Comparison of ENCODE assay signal across 13 cellular contexts in the genomic region with DNA sequence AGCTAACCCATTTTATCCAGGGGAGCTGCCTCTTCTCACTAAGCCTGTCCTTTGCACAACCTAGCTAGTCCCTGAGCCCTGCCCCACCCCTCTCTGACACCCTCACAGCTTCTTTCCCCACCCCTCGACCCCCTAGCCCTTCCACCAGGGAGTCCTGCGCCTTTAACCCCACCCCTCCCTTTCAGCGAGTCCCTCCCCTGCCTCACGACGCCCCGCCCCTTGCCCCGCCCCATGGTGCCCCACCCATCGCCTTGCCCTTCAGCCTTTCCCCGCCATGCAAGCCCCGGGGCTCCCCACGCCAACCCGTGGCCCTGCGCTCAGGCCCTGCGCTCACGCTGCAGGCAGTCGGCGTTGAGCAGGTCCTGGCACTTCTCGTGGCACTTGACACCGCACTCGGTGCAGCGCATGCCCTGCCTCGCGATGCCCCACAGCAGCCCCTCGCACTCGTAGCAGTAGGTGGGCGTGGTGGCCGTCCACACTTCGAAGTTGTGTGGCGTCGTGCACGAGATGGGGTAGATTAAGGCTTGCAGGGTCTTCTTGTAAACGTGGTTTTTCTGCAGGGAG. TPM values are rescaled to one million over a fixed set of nuclear protein-coding genes. Genes with fewer than 3 reads are reported as not detected.
"Had no signal": no experiment of that assay in that cellular context is flagged by ENCODE, and none has a peak within 500 bp of the region (broad histone marks: within the 10 kb centered on the region; RNA-seq: fewer than 3 reads in every experiment).

No MANE protein-coding gene starts in this region.

- ATAC-seq: body of pancreas; effector memory CD8-positive, alpha-beta T cell; gastroesophageal sphincter had no signal

- H3K4me2 ChIP-seq: neural progenitor cell had no signal

- H3K4me3 Mint-ChIP-seq: activated naive CD4-positive, alpha-beta T cell treated with anti-CD3 and anti-CD28 coated beads, Interleukin-2, amount 50 U/mL, for 24 hours; central memory CD8-positive, alpha-beta T cell; dendritic cell treated with granulocyte-macrophage colony-stimulating factor and Interleukin-4, amounts not matched to agents 40 ng/mL and 50 ng/mL, for 4 days; effector memory CD8-positive, alpha-beta T cell; neural progenitor cell had no signal

- H3K9me3 Mint-ChIP-seq: activated naive CD4-positive, alpha-beta T cell treated with anti-CD3 and anti-CD28 coated beads, Interleukin-2, amount 50 U/mL, for 24 hours; central memory CD8-positive, alpha-beta T cell; dendritic cell treated with granulocyte-macrophage colony-stimulating factor and Interleukin-4, amounts not matched to agents 40 ng/mL and 50 ng/mL, for 4 days; effector memory CD8-positive, alpha-beta T cell; neural progenitor cell had no signal

- H3K36me3 Mint-ChIP-seq: activated naive CD4-positive, alpha-beta T cell treated with anti-CD3 and anti-CD28 coated beads, Interleukin-2, amount 50 U/mL, for 24 hours; neural progenitor cell had no signal

- H3K4me1 ChIP-seq: body of pancreas, gastroesophageal sphincter, neural progenitor cell, parathyroid adenoma, transverse colon had no signal

- H3K9me3 ChIP-seq: body of pancreas, gastroesophageal sphincter, transverse colon had no signal

- H3K9ac ChIP-seq: neural progenitor cell, parathyroid adenoma had no signal

- H3K4me3 ChIP-seq: body of pancreas, gastroesophageal sphincter, neural progenitor cell, transverse colon had no signal

- H3K27ac ChIP-seq: body of pancreas, gastroesophageal sphincter, neural progenitor cell, parathyroid adenoma, transverse colon had no signal

- H3K36me3 ChIP-seq: gastroesophageal sphincter, neural progenitor cell, transverse colon had no signal

- H3K27me3 ChIP-seq: body of pancreas, neural progenitor cell, transverse colon had no signal

- H3K27ac Mint-ChIP-seq: activated naive CD4-positive, alpha-beta T cell treated with anti-CD3 and anti-CD28 coated beads, Interleukin-2, amount 50 U/mL, for 24 hours; dendritic cell treated with granulocyte-macrophage colony-stimulating factor and Interleukin-4, amounts not matched to agents 40 ng/mL and 50 ng/mL, for 4 days; effector memory CD8-positive, alpha-beta T cell; neural progenitor cell had no signal

- DNase-seq: activated CD4-positive, alpha-beta T cell treated with anti-CD3 and anti-CD28 coated beads for 1 hour; body of pancreas; effector memory CD8-positive, alpha-beta T cell; retina; transverse colon had no signal

- H3K4me1 Mint-ChIP-seq: activated naive CD4-positive, alpha-beta T cell treated with anti-CD3 and anti-CD28 coated beads, Interleukin-2, amount 50 U/mL, for 24 hours; central memory CD8-positive, alpha-beta T cell; neural progenitor cell had no signal

- H2AFZ ChIP-seq: neural progenitor cell, parathyroid adenoma had no signal

RNA-seq across cellular contexts. Expression of a gene that starts 40.0 kb away (rescaled TPM):
- total RNA-seq: lower leg skin, skeletal muscle tissue had no signal
